9 cellular contexts compared by ENCODE assay signal in the genomic region with DNA sequence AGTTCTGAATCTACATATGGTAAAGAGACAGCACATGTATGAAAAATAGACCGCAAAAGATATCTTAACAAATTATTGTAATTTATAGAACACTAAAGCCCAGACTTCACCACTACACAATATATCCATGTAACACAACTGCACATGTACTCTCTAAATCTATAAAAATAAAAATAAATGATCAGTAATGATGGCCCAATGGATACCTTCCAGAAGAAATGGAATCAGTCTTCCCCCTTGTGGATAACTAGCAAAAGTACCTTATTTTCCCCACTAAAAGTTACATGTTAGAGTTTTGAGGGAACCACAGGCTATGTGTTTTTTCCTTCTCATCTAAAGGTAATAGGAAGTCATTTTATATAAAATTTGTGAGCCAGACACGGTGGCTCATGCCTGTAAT. TPM values are rescaled to one million over a fixed set of nuclear protein-coding genes. Genes with fewer than 3 reads are reported as not detected.
DNase-seq lines count a peak whose midpoint lies in the region; ATAC-seq and TF ChIP-seq lines count a peak whose summit lies in the region.
"Had no signal": no experiment of that assay in that cellular context is flagged by ENCODE, and none has a peak within 500 bp of the region (broad histone marks: within the 10 kb centered on the region; RNA-seq: fewer than 3 reads in every experiment).

No MANE protein-coding gene starts in this region.

- H3K36me3 ChIP-seq in mammary epithelial cell (ENCODE audit: insufficient read depth, low read length), result no peaks in the 10 kb centered on the region
- H3K36me3 ChIP-seq in neutrophil, result no peaks in the 10 kb centered on the region

- no peaks in the 10 kb centered on the region for H4K20me1 ChIP-seq in mammary epithelial cell (ENCODE audit: insufficient read depth, low read length)

- no peak for ATAC-seq in HG03432 (IDR thresholded peaks at IDR 0.05; ENCODE audit: unreplicated experiment)

- H3K4me2 ChIP-seq in mammary epithelial cell (ENCODE audit: insufficient read depth, low read depth, low read length), result no peak overlapping the region

- in situ Hi-C loops in mammary epithelial cell (cut with MboI; ENCODE audit: low sequenced_read_pairs in 2 of 2), result no loop called here

- H3K27ac ChIP-seq in mammary epithelial cell (ENCODE audit: insufficient read depth, low read depth, low read length) (no peak overlapping the region), neutrophil (peak overlapping the region; percentile 94)

- no peak overlapping the region for H2AFZ ChIP-seq in mammary epithelial cell (ENCODE audit: low read depth, low read length)

- dilution Hi-C loops in mammary epithelial cell (cut with HindIII; ENCODE audit: low sequenced_read_pairs), result no loop called here

- WGBS in mammary epithelial cell (ENCODE audit: low coverage, missing lambda C conversion rate), result 77% methylated on average over 2 of the region's 2 CpGs

- no TSS peak for BruUV-seq in mammary epithelial cell (replicated peaks; lab: Mats Ljungman, UMichigan)

- CTCF ChIA-PET in mammary epithelial cell (lab: Charles Lee; ENCODE audit: low non-redundant PET), result no interaction called here

- H3K9ac ChIP-seq in mammary epithelial cell (ENCODE audit: insufficient read depth, low read length), result no peak overlapping the region

- H3K4me3 ChIP-seq in mammary epithelial cell (replicated peaks in 1 of 3; ENCODE audit: insufficient read depth in 1 of 3, low read depth in 2 of 3, low read length in 3 of 3), result no peak overlapping the region
- H3K4me3 ChIP-seq in neutrophil (ENCODE audit: low read depth in 1 of 2, low read length in 1 of 2), result no peak overlapping the region

- H3K9me3 ChIP-seq in mammary epithelial cell (replicated peaks; ENCODE audit: insufficient read depth, low read length), result no peaks in the 10 kb centered on the region
- no peaks in the 10 kb centered on the region for H3K9me3 ChIP-seq in neutrophil

- DNase-seq in EL (peak; percentile 8), M059J (ENCODE audit: low read depth) (peak; percentile 26), mammary epithelial cell (peak; percentile 14), cerebellar nuclear complex (lab: John Stamatoyannopoulos, UW) (no peak)
- no peak for DNase-seq in activated CD4-positive, alpha-beta T cell treated with anti-CD3 and anti-CD28 coated beads, Interleukin-2, amount 50 U/mL, for 1 hour
- DNase-seq: activated CD8-positive, alpha-beta memory T cell treated with anti-CD3 and anti-CD28 coated beads, Interleukin-2, amount 50 U/mL, for 4 hours; midbrain had no signal

- intact Hi-C loops in mammary epithelial cell (cut with micrococcal nuclease), result no loop called here

- H3K79me2 ChIP-seq in mammary epithelial cell (ENCODE audit: insufficient read depth, low read length), result no peaks in the 10 kb centered on the region

- no peaks in the 10 kb centered on the region for H3K27me3 ChIP-seq in mammary epithelial cell (ENCODE audit: insufficient read depth, low read length)
- H3K27me3 ChIP-seq in neutrophil, result no peaks in the 10 kb centered on the region

- TF ChIP-seq CTCF in mammary epithelial cell (conservative IDR thresholded peaks at IDR 0.05 in 1 of 2, IDR thresholded peaks at IDR 0.05 in 1 of 2; ENCODE audit: extremely low read depth in 1 of 2, insufficient read depth in 1 of 2, low read depth in 1 of 2, low read length in 2 of 2) (peak; percentile 40 to 41), neutrophil (IDR thresholded peaks at IDR 0.05) (no peak)

- H3K4me1 ChIP-seq in mammary epithelial cell (ENCODE audit: insufficient read depth, low read length) (peaks cover 22% of the 10 kb centered on the region), neutrophil (ENCODE audit: control insufficient read depth in 1 of 2, insufficient read depth in 1 of 2, low read depth in 1 of 2, low read length in 1 of 2) (peaks cover 43 to 44% of the 10 kb centered on the region in 2 experiments)

RNA-seq across cellular contexts. Expression of a gene that starts 25.7 kb away (rescaled TPM):
- 8.2 and 15.5 TPM in 2 replicates for total RNA-seq in M059J (2014; rRNA removed; shearing (Covaris generic))
- 1 to 10 TPM; 7.0 to 8.2 TPM for total RNA-seq in mammary epithelial cell
- polyA plus RNA-seq in mammary epithelial cell, result 6.1 TPM
- polyA minus RNA-seq in mammary epithelial cell, result 2.5 TPM

RNA-seq across cellular contexts. Expression of a gene that starts 45.8 kb away (rescaled TPM):
- 306 and 309 TPM in 2 replicates for total RNA-seq in M059J (2014; rRNA removed; shearing (Covaris generic))
- total RNA-seq in mammary epithelial cell, result 10 to 100 TPM; 54.0 to 97.0 TPM
- 140 TPM for polyA plus RNA-seq in mammary epithelial cell
- polyA minus RNA-seq in mammary epithelial cell, result 10.1 TPM

RNA-seq across cellular contexts. Expression of a gene that starts 46.0 kb away (rescaled TPM):
- total RNA-seq in M059J (2014; rRNA removed; shearing (Covaris generic)), result 76.2 and 89.5 TPM in 2 replicates
- total RNA-seq in mammary epithelial cell, result 10 to 100 TPM; 29.2 to 77.0 TPM
- polyA plus RNA-seq in mammary epithelial cell, result 66.5 TPM
- polyA minus RNA-seq in mammary epithelial cell, result 0.93 TPM

Comparison
In these comparisons a context has a peak if more than half of its experiments do, and no peak if none do; other contexts are left out.
1. DNase-seq: peak in EL (single experiment), M059J (single experiment) and mammary epithelial cell (single experiment); none in activated CD4-positive, alpha-beta T cell treated with anti-CD3 and anti-CD28 coated beads, Interleukin-2, amount 50 U/mL, for 1 hour (single experiment) and cerebellar nuclear complex (0 of 2).